1 cellular context compared by ENCODE assay signal in genomic region chr16:71384073-71384724, GRCh38.
TF ChIP-seq lines count a peak whose summit lies in the region.

No MANE protein-coding gene starts in this region.

TF ChIP-seq in H1, 55 proteins besides CTCF, POLR2A, EP300 and RAD21:
- TF ChIP-seq ZNF274 (IDR thresholded peaks at IDR 0.05; ENCODE audit: borderline replicate concordance, extremely low read depth, low read length) = no peak
- TF ChIP-seq SAP30 (IDR thresholded peaks at IDR 0.05; ENCODE audit: insufficient read depth, insufficient replicate concordance, low read length) = no peak
